ENCODE assay signal across 8 cellular contexts in genomic region chr6:43228951-43229802, GRCh38. TPM values are rescaled to one million over a fixed set of nuclear protein-coding genes. Genes with fewer than 3 reads are reported as not detected.
A peak's percentile ranks its signal among the peaks of the same experiment; 100 is the strongest.
DNase-seq lines count a peak whose midpoint lies in the region; ATAC-seq and TF ChIP-seq lines count a peak whose summit lies in the region.

Gene DNPH1, minus strand, starts transcription at chr6:43229481. Its CDS starts 25 bp downstream, at chr6:43229456.

- H3K4me3 ChIP-seq in kidney epithelial cell (ENCODE audit: low read depth, low read length) = peak within 1 kb of the TSS; percentile 54

- DNase-seq in NCI-H1436 (lab: John Stamatoyannopoulos, UW) (peak; percentile 59), NCI-H1436 treated with DMSO at 0.1 percent for 48 hours (lab: John Stamatoyannopoulos, UW) (no peak), NCI-H1930 (lab: John Stamatoyannopoulos, UW) (peak; percentile 31 to 85), cerebellum (ENCODE audit: low spot score) (peak; percentile 87), kidney epithelial cell (ENCODE audit: low read depth) (no peak)
- DNase-seq in stimulated activated CD4-positive, alpha-beta T cell treated with anti-CD3 and anti-CD28 coated beads, Interleukin-15, amount 100 ng/mL, for 48 hours (ENCODE audit: low read depth in 2 of 2) = peak; percentile 47 to 74

- peaks cover 1% of the 10 kb centered on the region for H3K36me3 ChIP-seq in kidney epithelial cell (ENCODE audit: control insufficient read depth, insufficient read depth, low read length)

- peaks cover 3% of the 10 kb centered on the region for H3K27me3 ChIP-seq in kidney epithelial cell (ENCODE audit: control insufficient read depth, insufficient read depth, low read length)

- TF ChIP-seq CTCF in kidney epithelial cell (IDR thresholded peaks at IDR 0.05; ENCODE audit: insufficient read depth, low read length, poor library complexity, severe bottlenecking) = peak; percentile 18

- peak; percentile 84 for ATAC-seq in HG02678 (IDR thresholded peaks at IDR 0.05; ENCODE audit: unreplicated experiment)
- peak; percentile 81 for ATAC-seq in activated CD4-positive, CD25-positive, alpha-beta regulatory T cell treated with anti-CD3 and anti-CD28 coated beads, Interleukin-2, amount 50 U/mL, for 24 hours

RNA-seq across cellular contexts. Expression of gene DNPH1, which starts in this region (rescaled TPM):
- total RNA-seq in cerebellum (11.8 TPM), kidney epithelial cell (239 and 284 TPM in 2 replicates)

Comparison
In these comparisons a context has a peak if more than half of its experiments do, and no peak if none do; other contexts are left out.
1. RNA of gene DNPH1 (total RNA-seq): 239 to 284 TPM in kidney epithelial cell; 11.8 TPM in cerebellum (single experiment); every median in the first group is over 10 times any median in the second.
2. DNase-seq: peak in NCI-H1436 (single experiment), NCI-H1930 (2 of 2), cerebellum (single experiment) and stimulated activated CD4-positive, alpha-beta T cell treated with anti-CD3 and anti-CD28 coated beads, Interleukin-15, amount 100 ng/mL, for 48 hours (2 of 2); none in NCI-H1436 treated with DMSO at 0.1 percent for 48 hours (single experiment) and kidney epithelial cell (single experiment).